ENCODE assay signal across 18 cellular contexts in genomic region chr6:72631480-72631879, GRCh38.
"Had no signal": no experiment of that assay in that cellular context is flagged by ENCODE, and none has a peak within 500 bp of the region (broad histone marks: within the 10 kb centered on the region; RNA-seq: fewer than 3 reads in every experiment).

No MANE protein-coding gene starts in this region.

- DNase-seq: activated CD4-positive, alpha-beta T cell treated with anti-CD3 and anti-CD28 coated beads, Interleukin-2, amount 50 U/mL, for 4 hours; activated naive CD4-positive, alpha-beta T cell treated with Interleukin-2 at 50 U/mL for 16 hours; activated naive CD8-positive, alpha-beta T cell treated with anti-CD3 and anti-CD28 coated beads, Interleukin-2, amount 50 U/mL, for 24 hours; dorsolateral prefrontal cortex; endodermal cell; kidney; left ventricle myocardium inferior; nucleus accumbens; stimulated activated CD4-positive, alpha-beta T cell treated with anti-CD3 and anti-CD28 coated beads, Interleukin-2, amount 100 ng/mL, for 48 hours; stimulated activated naive B cell treated with anti-CD40 and anti-IgM and Interleukin-4, amounts not matched to agents 10 μg/mL and 1 μg/mL and 100 μg/mL, for 72 hours; T-cell; T-helper 9 cell had no signal

- H3K4me3 ChIP-seq: ascending aorta, dorsolateral prefrontal cortex, hepatocyte, left ventricle myocardium inferior, tibial nerve had no signal

- H3K4me2 ChIP-seq: hepatocyte had no signal

- H3K4me1 ChIP-seq: ascending aorta, left ventricle myocardium inferior, tibial nerve had no signal

- H3K9me3 ChIP-seq: ascending aorta, left ventricle myocardium inferior, tibial nerve had no signal

- H2AFZ ChIP-seq: hepatocyte had no signal

- H3K79me2 ChIP-seq: hepatocyte had no signal

- H3K27ac ChIP-seq: ascending aorta, hepatocyte, left ventricle myocardium inferior, tibial nerve had no signal

- H3K27me3 ChIP-seq: ascending aorta, dorsolateral prefrontal cortex had no signal

- ATAC-seq: activated CD4-positive, CD25-positive, alpha-beta regulatory T cell treated with anti-CD3 and anti-CD28 coated beads, Interleukin-2, amount 50 U/mL, for 24 hours; activated naive CD8-positive, alpha-beta T cell treated with anti-CD3 and anti-CD28 coated beads, Interleukin-2, amount 50 U/mL, for 24 hours; activated T-helper 17 cell treated with anti-CD3 and anti-CD28 coated beads, Interleukin-2, amount 50 U/mL, for 72 hours; natural killer cell treated with Interleukin-12 subunit alpha and Interleukin-12 subunit beta and Interleukin-15 and Interleukin-18, amount 100 ng/mL, for 72 hours; stimulated activated naive B cell treated with anti-CD40 and anti-IgM and Interleukin-4, amounts not matched to agents 10 μg/mL and 1 μg/mL and 100 μg/mL, for 72 hours; T-cell had no signal

- H3K36me3 ChIP-seq: ascending aorta, left ventricle myocardium inferior, tibial nerve had no signal
